Comparison of ENCODE assay signal across 22 cellular contexts in the genomic region with DNA sequence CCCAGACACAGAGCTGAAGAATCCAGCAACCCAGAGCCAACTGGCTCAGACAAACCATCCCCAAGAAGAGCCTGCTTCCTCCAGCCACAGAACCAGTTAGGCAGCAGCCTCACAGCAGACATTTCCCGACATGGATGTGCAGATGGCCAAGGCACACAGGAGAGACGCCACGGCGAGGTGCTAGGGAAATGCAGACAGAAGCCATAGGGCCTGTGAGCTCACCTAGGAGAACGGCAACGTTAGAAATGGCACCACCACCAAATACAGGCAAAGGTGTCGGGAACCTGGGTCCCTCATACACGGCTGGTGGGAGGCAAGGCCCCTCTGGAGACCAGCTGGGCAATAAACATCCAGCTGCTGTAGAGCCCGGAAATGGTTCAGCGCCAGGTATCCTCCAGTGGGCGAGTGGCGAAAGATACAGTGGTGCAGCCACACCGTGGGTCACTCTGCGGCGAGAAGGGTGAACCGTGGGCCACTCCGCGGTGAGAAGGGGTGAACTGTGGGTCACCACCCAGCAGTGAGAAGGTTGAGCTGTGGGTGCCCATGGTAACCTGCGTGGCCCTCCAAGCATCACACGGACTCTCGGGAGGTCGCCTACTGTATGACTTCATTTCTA. TPM values are rescaled to one million over a fixed set of nuclear protein-coding genes. Genes with fewer than 3 reads are reported as not detected.
A peak's percentile ranks its signal among the peaks of the same experiment; 100 is the strongest.
DNase-seq lines count a peak whose midpoint lies in the region; ATAC-seq, FAIRE-seq and TF ChIP-seq lines count a peak whose summit lies in the region.
"Had no signal": no experiment of that assay in that cellular context is flagged by ENCODE, and none has a peak within 500 bp of the region (broad histone marks: within the 10 kb centered on the region; RNA-seq: fewer than 3 reads in every experiment).

No MANE protein-coding gene starts in this region.

- H3K9me3 ChIP-seq in PC-3 (ENCODE audit: low read length) (no peaks in the 10 kb centered on the region), kidney (ENCODE audit: control insufficient read depth in 1 of 2, low read length in 2 of 2) (no peaks in the 10 kb centered on the region), mucosa of descending colon (no peaks in the 10 kb centered on the region)

- no peak overlapping the region for H2AFZ ChIP-seq in PC-3 (ENCODE audit: low read length)
- H2AFZ ChIP-seq: GM23248 had no signal

- H3K27ac Mint-ChIP-seq in activated T-cell treated with anti-CD3 and anti-CD28 coated beads, Interleukin-2, amount 50 U/mL, for 72 hours = no peak overlapping the region
- H3K27ac Mint-ChIP-seq: CD4-positive, CD25-positive, alpha-beta regulatory T cell had no signal

- POLR2A ChIA-PET in PC-3 (lab: Charles Lee; ENCODE audit: unreplicated experiment) = no interaction called here

- H3K4me2 ChIP-seq in PC-3 (ENCODE audit: low read length) = no peak overlapping the region; the same call in 1 of the 2 replicates

- 0 out of 2 replicates have a peak overlapping the region, but pooled peaks have one; percentile 14 for H3K27ac ChIP-seq in PC-3 (ENCODE audit: low read length)
- no peak overlapping the region for H3K27ac ChIP-seq in kidney (ENCODE audit: low read depth in 2 of 2, low read length in 2 of 2)
- H3K27ac ChIP-seq: GM23248, HL-60 had no signal

- no peak overlapping the region for H3K9ac ChIP-seq in PC-3 (ENCODE audit: low read length)
- no peak overlapping the region for H3K9ac ChIP-seq in kidney (ENCODE audit: low read length in 2 of 2)
- H3K9ac ChIP-seq: GM23248 had no signal

- no peak for FAIRE-seq in kidney (lab: Jason Lieb, UNC)

- no peak for ATAC-seq in PC-3
- ATAC-seq in mucosa of descending colon = no peak
- ATAC-seq in activated T-cell treated with anti-CD3 and anti-CD28 coated beads, Interleukin-2, amount 50 U/mL, for 72 hours (replicated peaks in 1 of 2) = no peak
- ATAC-seq: SK-N-SH treated with all-trans-retinoic acid at 6 μM for 48 hours had no signal

- no peaks in the 10 kb centered on the region for H3K36me3 ChIP-seq in PC-3 (ENCODE audit: low read depth, low read length)
- no peaks in the 10 kb centered on the region for H3K36me3 ChIP-seq in kidney (ENCODE audit: control insufficient read depth in 1 of 2, insufficient read depth in 2 of 2, low read length in 2 of 2)
- H3K36me3 ChIP-seq in mucosa of descending colon (ENCODE audit: low read depth) = no peaks in the 10 kb centered on the region

- peaks cover 5% of the 10 kb centered on the region for H3K4me1 Mint-ChIP-seq in activated T-cell treated with anti-CD3 and anti-CD28 coated beads, Interleukin-2, amount 50 U/mL, for 72 hours (ENCODE audit: low read depth)
- H3K4me1 Mint-ChIP-seq: CD4-positive, CD25-positive, alpha-beta regulatory T cell had no signal

- H3K4me3 Mint-ChIP-seq in activated T-cell treated with anti-CD3 and anti-CD28 coated beads, Interleukin-2, amount 50 U/mL, for 72 hours = no peak overlapping the region
- H3K4me3 Mint-ChIP-seq: CD4-positive, CD25-positive, alpha-beta regulatory T cell had no signal

- H3K4me3 ChIP-seq in PC-3 (ENCODE audit: low read length) (no peak overlapping the region), kidney (ENCODE audit: low read length in 2 of 2) (no peak overlapping the region), mucosa of descending colon (no peak overlapping the region)
- H3K4me3 ChIP-seq: GM23248 had no signal

- H3K4me1 ChIP-seq in PC-3 (ENCODE audit: insufficient read depth, low read length) (peaks cover 26% of the 10 kb centered on the region), kidney (ENCODE audit: control insufficient read depth in 1 of 2, insufficient read depth in 1 of 2, low read depth in 1 of 2, low read length in 2 of 2) (no peaks in the 10 kb centered on the region), mucosa of descending colon (ENCODE audit: low read depth) (no peaks in the 10 kb centered on the region)

- H3F3A ChIP-seq in PC-3 (ENCODE audit: low read length, unreplicated experiment) = no peaks in the 10 kb centered on the region

- H3K9me2 ChIP-seq in PC-3 (replicated peaks; ENCODE audit: low read length) = no peaks in the 10 kb centered on the region

- H4K20me1 ChIP-seq in PC-3 (ENCODE audit: low read length) = no peaks in the 10 kb centered on the region

- H3K27me3 ChIP-seq in PC-3 (ENCODE audit: low read length) = no peaks in the 10 kb centered on the region

- CTCF ChIA-PET in PC-3 (lab: Charles Lee) = no interaction called here

- intact Hi-C loops in PC-3 (cut with micrococcal nuclease) (no loop called here), kidney (cut with DNase I) (no loop called here), mucosa of descending colon (cut with DNase I, micrococcal nuclease) (no loop called here)

- no peaks in the 10 kb centered on the region for H3K79me2 ChIP-seq in PC-3 (ENCODE audit: low read length)

- peak; percentile 36 for DNase-seq in activated CD8-positive, alpha-beta memory T cell treated with anti-CD3 and anti-CD28 coated beads, Interleukin-2, amount 50 U/mL, for 48 hours
- DNase-seq in activated CD8-positive, alpha-beta memory T cell treated with anti-CD3 and anti-CD28 coated beads, Interleukin-2, amount 50 U/mL, for 4 hours = no peak
- DNase-seq in PC-3 = no peak
- peak; percentile 51 for DNase-seq in kidney
- DNase-seq in stimulated activated CD8-positive, alpha-beta memory T cell treated with anti-CD3 and anti-CD28 coated beads, Interleukin-4, amount 100 ng/mL, for 48 hours = peak; percentile 16
- no peak for DNase-seq in HT-29 (ENCODE audit: low spot score)
- no peak for DNase-seq in mucosa of descending colon
- DNase-seq in activated T-cell treated with anti-CD3 and anti-CD28 coated beads, Interleukin-2, amount 50 U/mL, for 72 hours = no peak
- DNase-seq: DMS79, HCEC 1CT, MM.1S, NCI-H1048, NCI-H1417 treated with DMSO at 0.1 percent for 48 hours, NCI-H187 treated with DMSO at 0.1 percent for 48 hours, NCI-H345, NCI-H524, NCI-H774, SHP77 treated with DMSO at 0.1 percent for 48 hours had no signal

- H3K9me3 Mint-ChIP-seq in activated T-cell treated with anti-CD3 and anti-CD28 coated beads, Interleukin-2, amount 50 U/mL, for 72 hours = peaks cover 0 to 3% of the 10 kb centered on the region in 2 donors

- no TSS peak for BruUV-seq in PC-3 (replicated peaks; lab: Mats Ljungman, UMichigan)

- TF ChIP-seq CTCF in PC-3 (conservative IDR thresholded peaks at IDR 0.05; ENCODE audit: low read depth, low read length) (no peak), kidney (IDR thresholded peaks at IDR 0.05; ENCODE audit: borderline replicate concordance, extremely low read depth, insufficient read depth) (no peak), mucosa of descending colon (IDR thresholded peaks at IDR 0.05) (no peak)

- H3K36me3 Mint-ChIP-seq in activated T-cell treated with anti-CD3 and anti-CD28 coated beads, Interleukin-2, amount 50 U/mL, for 72 hours (ENCODE audit: insufficient read depth in 2 of 2) = no peaks in the 10 kb centered on the region
- H3K36me3 Mint-ChIP-seq: CD4-positive, CD25-positive, alpha-beta regulatory T cell had no signal

- H3K27me3 Mint-ChIP-seq in activated T-cell treated with anti-CD3 and anti-CD28 coated beads, Interleukin-2, amount 50 U/mL, for 72 hours (ENCODE audit: low read depth) = peaks cover 9% of the 10 kb centered on the region

RNA-seq across cellular contexts. Expression of gene JAKMIP3, which starts 31.2 kb away (rescaled TPM):
- total RNA-seq in PC-3 (2014; rRNA removed) (0.92 and 1.0 TPM in 2 replicates), kidney (0.16 TPM), mucosa of descending colon (1 to 10 TPM in 1 of 3 donors, under 1 TPM in 2; 0.20 to 1.4 (median 0.24) TPM)
- 0.13 TPM for polyA plus RNA-seq in kidney (ENCODE audit: insufficient read depth, low read depth, low replicate concordance)
- total RNA-seq in HT-29 (2014; rRNA removed; shearing (Covaris generic)) = 0.08 TPM in 1 of 2 replicates, not detected in the other
- 1 to 10 TPM; 2.7 to 6.6 TPM for total RNA-seq in activated T-cell treated with anti-CD3 and anti-CD28 coated beads, Interleukin-2, amount 50 U/mL, for 72 hours
- total RNA-seq: GM23248 had no signal
- polyA plus RNA-seq: CD4-positive, CD25-positive, alpha-beta regulatory T cell had no signal

Comparison
In these comparisons a context has a peak if more than half of its experiments do, and no peak if none do; other contexts are left out.
1. DNase-seq: peak in activated CD8-positive, alpha-beta memory T cell treated with anti-CD3 and anti-CD28 coated beads, Interleukin-2, amount 50 U/mL, for 48 hours (single experiment), kidney (single experiment) and stimulated activated CD8-positive, alpha-beta memory T cell treated with anti-CD3 and anti-CD28 coated beads, Interleukin-4, amount 100 ng/mL, for 48 hours (single experiment); none in activated CD8-positive, alpha-beta memory T cell treated with anti-CD3 and anti-CD28 coated beads, Interleukin-2, amount 50 U/mL, for 4 hours (single experiment), PC-3 (single experiment), HT-29 (single experiment), mucosa of descending colon (0 of 3) and activated T-cell treated with anti-CD3 and anti-CD28 coated beads, Interleukin-2, amount 50 U/mL, for 72 hours (0 of 2).